18 cellular contexts compared by ENCODE assay signal in genomic region chrX:132004728-132005127, GRCh38. TPM values are rescaled to one million over a fixed set of nuclear protein-coding genes. Genes with fewer than 3 reads are reported as not detected.
DNase-seq lines count a peak whose midpoint lies in the region; ATAC-seq, FAIRE-seq and TF ChIP-seq lines count a peak whose summit lies in the region.
"Had no signal": no experiment of that assay in that cellular context is flagged by ENCODE, and none has a peak within 500 bp of the region (broad histone marks: within the 10 kb centered on the region; RNA-seq: fewer than 3 reads in every experiment).

No MANE protein-coding gene starts in this region.

- H2BK5ac ChIP-seq in mesenchymal stem cell (ENCODE audit: low read depth, low read length, poor library complexity, severe bottlenecking) = no peak overlapping the region

- H3K79me2 ChIP-seq in K562 (ENCODE audit: control insufficient read depth, insufficient read depth, low read length) = no peaks in the 10 kb centered on the region

- no peak overlapping the region for H4K8ac ChIP-seq in mesenchymal stem cell (ENCODE audit: low read length)

- TF ChIP-seq CTCF in K562 (IDR thresholded peaks at IDR 0.05 in 2 of 3, conservative IDR thresholded peaks at IDR 0.05 in 1 of 3; ENCODE audit: insufficient read depth in 2 of 3, low read depth in 1 of 3, low read length in 3 of 3) (peak; percentile 25 to 44 (median 32); a peak in 4 of 6 replicates), gastrocnemius medialis (IDR thresholded peaks at IDR 0.05 in 4 of 5, conservative IDR thresholded peaks at IDR 0.05 in 1 of 5) (no peak)

- no peaks in the 10 kb centered on the region for H3K9me3 ChIP-seq in K562 (replicated peaks; ENCODE audit: control insufficient read depth, insufficient read depth, low read depth, low read length)
- H3K9me3 ChIP-seq in mesenchymal stem cell (ENCODE audit: control insufficient read depth, low read length) = no peaks in the 10 kb centered on the region
- H3K9me3 ChIP-seq in gastrocnemius medialis = no peaks in the 10 kb centered on the region
- H3K9me3 ChIP-seq: right atrium auricular region had no signal

- CTCF ChIA-PET in K562 (lab: Yijun Ruan, JAX; ENCODE audit: low intra/inter-chr PET ratio) = no interaction called here

- ATAC-seq in K562 (peak; percentile 93), gastrocnemius medialis (no peak)
- ATAC-seq in activated CD4-positive, CD25-positive, alpha-beta regulatory T cell treated with anti-CD3 and anti-CD28 coated beads, Interleukin-2, amount 50 U/mL, for 24 hours = no peak
- ATAC-seq: T-helper 17 cell had no signal

- H3K27ac ChIP-seq in K562 (ENCODE audit: extremely low read depth, low read depth, low read length) = peak overlapping the region; percentile 60; the same call in 2 of the 3 replicates
- H3K27ac ChIP-seq in mesenchymal stem cell (ENCODE audit: low read length, poor library complexity, severe bottlenecking) = no peak overlapping the region
- H3K27ac ChIP-seq in gastrocnemius medialis = no peak overlapping the region
- H3K27ac ChIP-seq: KMS-11, right atrium auricular region had no signal

- in situ Hi-C loops in K562 (cut with MboI) = no loop called here
- in situ Hi-C loops in gastrocnemius medialis (cut with MboI; ENCODE audit: low sequenced_read_pairs in 4 of 4) = no loop called here

- intact Hi-C loops in K562 (cut with micrococcal nuclease) (no loop called here), gastrocnemius medialis (cut with DNase I; ENCODE audit: low total_unique reads) (no loop called here)

- H2BK15ac ChIP-seq in mesenchymal stem cell (ENCODE audit: low read depth, poor library complexity, severe bottlenecking) = no peak overlapping the region

- H2AK5ac ChIP-seq in mesenchymal stem cell (ENCODE audit: low read length, severe bottlenecking) = no peak overlapping the region

- H3K18ac ChIP-seq in mesenchymal stem cell (ENCODE audit: low read depth in 1 of 2, low read length in 2 of 2) = no peak overlapping the region

- H3K23ac ChIP-seq in mesenchymal stem cell (ENCODE audit: low read length in 2 of 2) = no peak overlapping the region

- no TSS peak for BruUV-seq in K562 (replicated peaks; lab: Mats Ljungman, UMichigan)

- DNase-seq in HT1080 (ENCODE audit: low read depth) (peak; percentile 13), NCI-H226 (peak; percentile 74), K562 (ENCODE audit: extremely low read depth in 1 of 4, low spot score in 3 of 4) (peak; percentile 19 to 68 (median 40)), mesenchymal stem cell (peak; percentile 6), C1 segment of cervical spinal cord (lab: John Stamatoyannopoulos, UW) (no peak), gastrocnemius medialis (no peak)
- DNase-seq: activated CD4-positive, alpha-beta T cell treated with anti-CD3 and anti-CD28 coated beads, Interleukin-2, amount 10 ng/mL, durations not matched to agents 7 days and 5 days; activated T-cell treated with anti-CD3 and anti-CD28 coated beads for 4 hours; caudate nucleus; NCI-H187; NCI-H526 treated with DMSO at 0.1 percent for 48 hours; substantia nigra; T-helper 17 cell had no signal

- no peak overlapping the region for H3K14ac ChIP-seq in mesenchymal stem cell (ENCODE audit: low read length in 2 of 2)

- H3K36me3 ChIP-seq in K562 (ENCODE audit: control insufficient read depth, insufficient read depth, low read length) = no peaks in the 10 kb centered on the region
- H3K36me3 ChIP-seq in mesenchymal stem cell (ENCODE audit: control insufficient read depth in 1 of 2, insufficient read depth in 2 of 2, low read depth in 1 of 2, low read length in 2 of 2) = no peaks in the 10 kb centered on the region
- H3K36me3 ChIP-seq in gastrocnemius medialis = no peaks in the 10 kb centered on the region
- H3K36me3 ChIP-seq: right atrium auricular region had no signal

- peak; percentile 87 for FAIRE-seq in K562 (lab: Jason Lieb, UNC)
- FAIRE-seq: D721Med, RCC 7860 had no signal

- no peak overlapping the region for H3K4me3 ChIP-seq in K562
- no peak overlapping the region for H3K4me3 ChIP-seq in mesenchymal stem cell (ENCODE audit: insufficient read depth in 1 of 2, low read depth in 1 of 2, low read length in 2 of 2)
- H3K4me3 ChIP-seq in gastrocnemius medialis = no peak overlapping the region
- H3K4me3 ChIP-seq: right atrium auricular region had no signal

- peak; percentile 8 to 32; a peak in 1 of 4 replicates for TF ChIP-seq RAD21 in K562 (CRISPR knock-in tag; conservative IDR thresholded peaks at IDR 0.05 in 1 of 2, IDR thresholded peaks at IDR 0.05 in 1 of 2)

- peak overlapping the region; percentile 55; the same call in 1 of the 2 replicates for H3K4me2 ChIP-seq in K562 (ENCODE audit: insufficient read depth, low read length)
- H3K4me2 ChIP-seq in mesenchymal stem cell (ENCODE audit: low read length, poor library complexity, severe bottlenecking) = no peak overlapping the region
- H3K4me2 ChIP-seq: KMS-11 had no signal

- no peak overlapping the region for H3K4ac ChIP-seq in mesenchymal stem cell (ENCODE audit: low read depth in 1 of 2, low read length in 2 of 2)

- H3K4me1 ChIP-seq in K562 (replicated peaks in 1 of 2; ENCODE audit: control insufficient read depth in 2 of 2, insufficient read depth in 2 of 2, low read length in 2 of 2) = peaks cover 0 to 25% of the 10 kb centered on the region in 2 experiments; a peak in 4 of 5 replicates
- no peaks in the 10 kb centered on the region for H3K4me1 ChIP-seq in mesenchymal stem cell (ENCODE audit: control insufficient read depth, insufficient read depth, low read depth, low read length)
- no peaks in the 10 kb centered on the region for H3K4me1 ChIP-seq in gastrocnemius medialis
- H3K4me1 ChIP-seq: right atrium auricular region had no signal

- H2BK120ac ChIP-seq in mesenchymal stem cell (ENCODE audit: low read depth, low read length) = no peak overlapping the region

- no peaks in the 10 kb centered on the region for H3K79me1 ChIP-seq in mesenchymal stem cell (replicated peaks; ENCODE audit: low read length, poor library complexity, severe bottlenecking)

- H2AFZ ChIP-seq in K562 (ENCODE audit: low read depth, low read length) (peak overlapping the region; percentile 94), mesenchymal stem cell (ENCODE audit: low read depth, low read length) (no peak overlapping the region)

- TF ChIP-seq POLR2A in K562 (conservative IDR thresholded peaks at IDR 0.05) (no peak), gastrocnemius medialis (IDR thresholded peaks at IDR 0.05) (no peak)

- TF ChIP-seq EP300 in K562 (IDR thresholded peaks at IDR 0.05; ENCODE audit: low read length) = no peak

- POLR2A ChIA-PET in K562 (lab: Yijun Ruan, JAX) = interaction anchor here (0.7 kb wide), 2 partner anchors 9 to 1800 kb away, joined by 3 read pairs; no protein-coding TSS in a partner anchor

- no peaks in the 10 kb centered on the region for H4K20me1 ChIP-seq in K562 (replicated peaks; ENCODE audit: control insufficient read depth, insufficient read depth, low read length)

- H3K9ac ChIP-seq in K562 (ENCODE audit: insufficient read depth in 1 of 2, low read depth in 2 of 2, low read length in 2 of 2) = peak overlapping the region in 1 of 2 experiments; percentile 33; a peak in 1 of 4 replicates
- no peak overlapping the region for H3K9ac ChIP-seq in mesenchymal stem cell (ENCODE audit: low read length)
- H3K9ac ChIP-seq: KMS-11 had no signal

- 4% methylated on average over 4 of the region's 4 CpGs for WGBS in K562 (ENCODE audit: insufficient coverage, low coverage, missing lambda C conversion rate)
- 76% methylated on average over 4 of the region's 4 CpGs for WGBS in mesenchymal stem cell

- H3K9me1 ChIP-seq in K562 (ENCODE audit: control insufficient read depth, insufficient read depth, low read length) = no peaks in the 10 kb centered on the region

- H3K27me3 ChIP-seq in K562 (ENCODE audit: control insufficient read depth in 2 of 2, insufficient read depth in 2 of 2, low read length in 2 of 2) (no peaks in the 10 kb centered on the region), mesenchymal stem cell (ENCODE audit: control insufficient read depth in 1 of 2, insufficient read depth in 1 of 2, low read length in 2 of 2) (peaks cover 0 to 40% of the 10 kb centered on the region in 2 experiments), gastrocnemius medialis (peaks cover 0 to 6% (median 0%) of the 10 kb centered on the region in 3 donors)
- H3K27me3 ChIP-seq: right atrium auricular region had no signal

- H2BK12ac ChIP-seq in mesenchymal stem cell (ENCODE audit: low read length in 2 of 2) = no peak overlapping the region

- H4K91ac ChIP-seq in mesenchymal stem cell (ENCODE audit: low read length) = no peak overlapping the region

TF ChIP-seq in K562, 482 proteins besides CTCF, POLR2A, EP300 and RAD21 (continues in another document):
- no peak for TF ChIP-seq NONO (IDR thresholded peaks at IDR 0.05; ENCODE audit: low read depth in 2 of 2, low read length in 1 of 2)
- TF ChIP-seq DPF2 (IDR thresholded peaks at IDR 0.05) = 0 out of 2 replicates have a peak, but pooled peaks have one; percentile 52
- 0 out of 2 replicates have a peak, but pooled peaks have one; percentile 22 for TF ChIP-seq SMARCA4 (IDR thresholded peaks at IDR 0.05)
- peak; percentile 15; the same call in 1 of the 2 replicates for TF ChIP-seq L3MBTL2 (IDR thresholded peaks at IDR 0.05)

RNA-seq across cellular contexts. Expression of gene STK26, which starts 18.4 kb away (rescaled TPM):
- total RNA-seq in HT1080 (2014; rRNA removed; shearing (Covaris generic)) = 25.2 and 26.3 TPM in 2 replicates
- 25.7 and 31.5 TPM in 2 replicates for polyA plus RNA-seq in HT1080 (2015; cell fraction: cytosol; rRNA removed)
- polyA plus RNA-seq in HT1080 (2015; cell fraction: nucleus; rRNA removed) = 35.7 and 40.5 TPM in 2 replicates
- total RNA-seq in K562 (2011; cell fraction: chromatin; rRNA removed; ENCODE audit: low replicate concordance) = 7.1 and 28.5 TPM in 2 replicates
- total RNA-seq in K562 (2011; cell fraction: nucleolus; rRNA removed) = 4.2 and 6.4 TPM in 2 replicates
- total RNA-seq in K562 (2011; cell fraction: nucleoplasm; rRNA removed) = 8.8 and 15.3 TPM in 2 replicates
- total RNA-seq in K562 (2014; rRNA removed) (40.8 and 43.4 TPM in 2 replicates), K562 (2014; rRNA removed; fragmentation: Illumina TruSeq; extraction: Trizol) (72.9 and 82.8 TPM in 2 replicates), K562 (2015; rRNA removed; fragmentation: Illumina TruSeq; extraction: Trizol) (66.8 and 72.3 TPM in 2 replicates), K562 (2021) (50.1 and 50.7 TPM in 2 replicates), gastrocnemius medialis (1 to 10 TPM in 2 of 4 donors, under 1 TPM in 2; 0.58 to 3.1 (median 0.86) TPM)
- polyA plus RNA-seq in K562 (2011; rRNA removed) (29.4 and 50.9 TPM in 2 replicates), K562 (2014; fragmentation: Illumina TruSeq; extraction: Trizol) (53.0 and 64.7 TPM in 2 replicates), K562 (2014; fragmentation: Nextera tagmentation; extraction: Ambion mirVana) (10 to 100 TPM; 28.1 to 29.3 TPM), K562 (2014; rRNA removed) (38.6 and 39.5 TPM in 2 replicates)
- polyA plus RNA-seq in K562 (2011; cell fraction: cytosol; rRNA removed) = 6.9 and 10.6 TPM in 2 replicates
- 17.8 and 22.4 TPM in 2 replicates for polyA plus RNA-seq in K562 (2011; cell fraction: nucleus; rRNA removed)
- 31.4 and 44.2 TPM in 2 replicates for polyA plus RNA-seq in K562 (2012)
- 33.6 and 42.1 TPM in 2 replicates for polyA minus RNA-seq in K562 (2011; rRNA and poly(A)+ RNA removed)
- 18.1 and 24.6 TPM in 2 replicates for polyA minus RNA-seq in K562 (2011; cell fraction: cytosol; rRNA and poly(A)+ RNA removed)
- 11.6 and 13.8 TPM in 2 replicates for polyA minus RNA-seq in K562 (2011; cell fraction: nucleus; rRNA and poly(A)+ RNA removed)
- 11.1 TPM for polyA plus RNA-seq in mesenchymal stem cell (2013, experiment 1 of 2)
- polyA plus RNA-seq in mesenchymal stem cell (2013, experiment 2 of 2) = 11.6 TPM

Comparison
In these comparisons a context has a peak if more than half of its experiments do, and no peak if none do; other contexts are left out.
1. DNase-seq: peak in HT1080 (single experiment), NCI-H226 (single experiment), K562 (4 of 4) and mesenchymal stem cell (single experiment); none in C1 segment of cervical spinal cord (0 of 14) and gastrocnemius medialis (0 of 2).
2. CTCF ChIP-seq: peak in K562 (3 of 3); none in gastrocnemius medialis (0 of 5).